ENCODE assay signal across 8 cellular contexts in genomic region chr2:208265807-208266640, GRCh38. TPM values are rescaled to one million over a fixed set of nuclear protein-coding genes. Genes with fewer than 3 reads are reported as not detected.
A peak's percentile ranks its signal among the peaks of the same experiment; 100 is the strongest.
DNase-seq lines count a peak whose midpoint lies in the region; ATAC-seq and TF ChIP-seq lines count a peak whose summit lies in the region.

A gene with protein sequence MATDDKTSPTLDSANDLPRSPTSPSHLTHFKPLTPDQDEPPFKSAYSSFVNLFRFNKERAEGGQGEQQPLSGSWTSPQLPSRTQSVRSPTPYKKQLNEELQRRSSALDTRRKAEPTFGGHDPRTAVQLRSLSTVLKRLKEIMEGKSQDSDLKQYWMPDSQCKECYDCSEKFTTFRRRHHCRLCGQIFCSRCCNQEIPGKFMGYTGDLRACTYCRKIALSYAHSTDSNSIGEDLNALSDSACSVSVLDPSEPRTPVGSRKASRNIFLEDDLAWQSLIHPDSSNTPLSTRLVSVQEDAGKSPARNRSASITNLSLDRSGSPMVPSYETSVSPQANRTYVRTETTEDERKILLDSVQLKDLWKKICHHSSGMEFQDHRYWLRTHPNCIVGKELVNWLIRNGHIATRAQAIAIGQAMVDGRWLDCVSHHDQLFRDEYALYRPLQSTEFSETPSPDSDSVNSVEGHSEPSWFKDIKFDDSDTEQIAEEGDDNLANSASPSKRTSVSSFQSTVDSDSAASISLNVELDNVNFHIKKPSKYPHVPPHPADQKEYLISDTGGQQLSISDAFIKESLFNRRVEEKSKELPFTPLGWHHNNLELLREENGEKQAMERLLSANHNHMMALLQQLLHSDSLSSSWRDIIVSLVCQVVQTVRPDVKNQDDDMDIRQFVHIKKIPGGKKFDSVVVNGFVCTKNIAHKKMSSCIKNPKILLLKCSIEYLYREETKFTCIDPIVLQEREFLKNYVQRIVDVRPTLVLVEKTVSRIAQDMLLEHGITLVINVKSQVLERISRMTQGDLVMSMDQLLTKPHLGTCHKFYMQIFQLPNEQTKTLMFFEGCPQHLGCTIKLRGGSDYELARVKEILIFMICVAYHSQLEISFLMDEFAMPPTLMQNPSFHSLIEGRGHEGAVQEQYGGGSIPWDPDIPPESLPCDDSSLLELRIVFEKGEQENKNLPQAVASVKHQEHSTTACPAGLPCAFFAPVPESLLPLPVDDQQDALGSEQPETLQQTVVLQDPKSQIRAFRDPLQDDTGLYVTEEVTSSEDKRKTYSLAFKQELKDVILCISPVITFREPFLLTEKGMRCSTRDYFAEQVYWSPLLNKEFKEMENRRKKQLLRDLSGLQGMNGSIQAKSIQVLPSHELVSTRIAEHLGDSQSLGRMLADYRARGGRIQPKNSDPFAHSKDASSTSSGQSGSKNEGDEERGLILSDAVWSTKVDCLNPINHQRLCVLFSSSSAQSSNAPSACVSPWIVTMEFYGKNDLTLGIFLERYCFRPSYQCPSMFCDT (N-terminal part only) (plus strand): TSS chr2:208266255. CDS start chr2:208271520, 5,265 bp downstream.

- no peaks in the 10 kb centered on the region for H3K9me3 Mint-ChIP-seq in activated CD4-positive, alpha-beta T cell treated with anti-CD3 and anti-CD28 coated beads, Interleukin-2, amount 10 ng/mL, durations not matched to agents 7 days and 5 days

- H3K4me3 Mint-ChIP-seq in activated CD4-positive, alpha-beta T cell treated with anti-CD3 and anti-CD28 coated beads, Interleukin-2, amount 10 ng/mL, durations not matched to agents 7 days and 5 days: peak within 1 kb of the TSS; percentile 84

- TF ChIP-seq CTCF in coronary artery (IDR thresholded peaks at IDR 0.05): no peak

- H3K4me2 ChIP-seq in BLaER1: peak within 1 kb of the TSS; percentile 94

- ATAC-seq in GM19328 (IDR thresholded peaks at IDR 0.05; ENCODE audit: unreplicated experiment): peak; percentile 77
- ATAC-seq in HG03520 (IDR thresholded peaks at IDR 0.05; ENCODE audit: unreplicated experiment): peak; percentile 75

- DNase-seq in NCI-H69 (lab: John Stamatoyannopoulos, UW): peak; percentile 96
- DNase-seq in activated CD4-positive, alpha-beta T cell treated with anti-CD3 and anti-CD28 coated beads, Interleukin-2, amount 10 ng/mL, durations not matched to agents 7 days and 5 days: peak; percentile 93
- peak; percentile 97 for DNase-seq in coronary artery (ENCODE audit: low spot score)
- peak; percentile 66 to 75 for DNase-seq in stimulated activated CD4-positive, alpha-beta T cell treated with anti-CD3 and anti-CD28 coated beads, Interleukin-1b, Interleukin-23, amount 100 ng/mL, for 4 hours (ENCODE audit: low read depth in 2 of 2)

- H3K4me1 ChIP-seq in BLaER1: peaks cover 36% of the 10 kb centered on the region

- H3K27ac Mint-ChIP-seq in activated CD4-positive, alpha-beta T cell treated with anti-CD3 and anti-CD28 coated beads, Interleukin-2, amount 10 ng/mL, durations not matched to agents 7 days and 5 days: peak within 1 kb of the TSS; percentile 97

- peaks cover 18% of the 10 kb centered on the region for H3K36me3 ChIP-seq in BLaER1

- H3K27ac ChIP-seq in BLaER1 (peak within 1 kb of the TSS; percentile 96), coronary artery (peak within 1 kb of the TSS; percentile 97), layer of hippocampus (ENCODE audit: low read depth, low read length) (peak within 1 kb of the TSS; percentile 85)

- peaks cover 37% of the 10 kb centered on the region; the same call in 1 of the 2 replicates for H4K20me1 ChIP-seq in BLaER1

- H3K9ac ChIP-seq in BLaER1: peak within 1 kb of the TSS; percentile 90

- H3K4me3 ChIP-seq in BLaER1 (peak within 1 kb of the TSS; percentile 82), coronary artery (peak within 1 kb of the TSS; percentile 95)

- H3K9me3 ChIP-seq in BLaER1: peaks cover 13% of the 10 kb centered on the region; the same call in 1 of the 2 replicates

- peaks cover 12% of the 10 kb centered on the region for H3K36me3 Mint-ChIP-seq in activated CD4-positive, alpha-beta T cell treated with anti-CD3 and anti-CD28 coated beads, Interleukin-2, amount 10 ng/mL, durations not matched to agents 7 days and 5 days (ENCODE audit: low read depth)

- no peaks in the 10 kb centered on the region for H3K27me3 Mint-ChIP-seq in activated CD4-positive, alpha-beta T cell treated with anti-CD3 and anti-CD28 coated beads, Interleukin-2, amount 10 ng/mL, durations not matched to agents 7 days and 5 days

- H3K27me3 ChIP-seq in BLaER1 (no peaks in the 10 kb centered on the region), layer of hippocampus (ENCODE audit: control insufficient read depth, insufficient read depth, low read length) (no peaks in the 10 kb centered on the region)

- CTCF ChIA-PET in activated CD4-positive, alpha-beta T cell treated with anti-CD3 and anti-CD28 coated beads, Interleukin-2, amount 10 ng/mL, durations not matched to agents 7 days and 5 days (lab: Charles Lee): interaction anchor here (0.6 to 4.5 kb wide), 3 partner anchors 11 to 460 kb away, joined by 3 to 27 read pairs (median 4); partner anchors contain the start of gene IDH1

- H3K4me1 Mint-ChIP-seq in activated CD4-positive, alpha-beta T cell treated with anti-CD3 and anti-CD28 coated beads, Interleukin-2, amount 10 ng/mL, durations not matched to agents 7 days and 5 days: peaks cover 43% of the 10 kb centered on the region

- POLR2A ChIA-PET in activated CD4-positive, alpha-beta T cell treated with anti-CD3 and anti-CD28 coated beads, Interleukin-2, amount 10 ng/mL, durations not matched to agents 7 days and 5 days (lab: Charles Lee): interaction anchor here (1.0 to 1.2 kb wide), 2 partner anchors 11 to 12 kb away, joined by 3 read pairs; partner anchors contain the start of gene IDH1

RNA-seq across cellular contexts. Expression of the gene that starts here (rescaled TPM):
- 10 to 100 TPM; 32.7 to 34.7 TPM for total RNA-seq in activated CD4-positive, alpha-beta T cell treated with anti-CD3 and anti-CD28 coated beads, Interleukin-2, amount 10 ng/mL, durations not matched to agents 7 days and 5 days

Comparison
In these comparisons a context has a peak if more than half of its experiments do, and no peak if none do; other contexts are left out.
1. Peak in every context shown above with its lines: DNase-seq, ATAC-seq, H3K4me3 ChIP-seq and H3K27ac ChIP-seq.